In genomic region chr4:132709024-132709423, GRCh38 we compare ENCODE assay signal across 21 cellular contexts.
DNase-seq lines count a peak whose midpoint lies in the region; ATAC-seq, FAIRE-seq and TF ChIP-seq lines count a peak whose summit lies in the region.
"Had no signal": no experiment of that assay in that cellular context is flagged by ENCODE, and none has a peak within 500 bp of the region (broad histone marks: within the 10 kb centered on the region; RNA-seq: fewer than 3 reads in every experiment).

No MANE protein-coding gene starts in this region.

- no peaks in the 10 kb centered on the region for H3K36me3 Mint-ChIP-seq in MCF 10A (ENCODE audit: insufficient read depth, unreplicated experiment)
- no peaks in the 10 kb centered on the region for H3K36me3 Mint-ChIP-seq in activated T-cell treated with anti-CD3 and anti-CD28 coated beads, Interleukin-2, amount 50 U/mL, for 4 hours (ENCODE audit: insufficient read depth)
- H3K36me3 Mint-ChIP-seq: CD14-positive monocyte had no signal

- intact Hi-C loops in MCF 10A (cut with micrococcal nuclease) (no loop called here), breast epithelium (cut with DNase I; ENCODE audit: low total_unique reads) (no loop called here), GM12878 (cut with micrococcal nuclease; ENCODE audit: unreplicated experiment) (no loop called here), adrenal gland (cut with DNase I) (no loop called here)

- no TSS peak for BruUV-seq in MCF 10A (replicated peaks; lab: Mats Ljungman, UMichigan)
- BruUV-seq in GM12878 (replicated peaks; lab: Mats Ljungman, UMichigan), result no TSS peak

- WGBS in GM12878 (ENCODE audit: insufficient coverage, insufficient replicate concordance, low lambda C conversion rate, missing lambda C conversion rate), result 4% methylated on average over 1 of the region's 1 CpG
- 40 to 57% (median 51%) methylated on average over 1 of the region's 1 CpG for WGBS in adrenal gland, 4 donors

- DNase-seq in MCF 10A (ENCODE audit: unreplicated experiment) (peak; percentile 3), breast epithelium (ENCODE audit: low spot score in 2 of 2) (no peak), GM12878 (ENCODE audit: low read depth, low spot score) (no peak), adrenal gland (no peak), brain microvascular endothelial cell (no peak)
- no peak for DNase-seq in stimulated activated CD4-positive, alpha-beta T cell treated with anti-CD3 and anti-CD28 coated beads, Interleukin-2, amount 100 ng/mL, for 48 hours
- DNase-seq in activated T-cell treated with anti-CD3 and anti-CD28 coated beads, Interleukin-2, amount 50 U/mL, for 4 hours, result no peak
- DNase-seq: GOT3, HCEC 1CT, IMR-90, NCI-H1048, NCI-H1436, NCI-H187 treated with DMSO at 0.1 percent for 48 hours, NCI-H2107, NCI-H446 treated with DMSO at 0.1 percent for 48 hours, NCI-H526 treated with DMSO at 0.1 percent for 48 hours, Peyer's patch had no signal

- H4K20me1 ChIP-seq in OCI-LY3 (ENCODE audit: insufficient read depth, low read length) (no peaks in the 10 kb centered on the region), GM12878 (ENCODE audit: control insufficient read depth, insufficient read depth) (no peaks in the 10 kb centered on the region)

- POLR2A ChIA-PET in MCF 10A (lab: Yijun Ruan, JAX) (interaction anchor here (0.6 kb wide), 1 partner anchor 34 kb away, joined by 3 read pairs; no protein-coding TSS in a partner anchor), GM12878 (lab: Charles Lee) (no interaction called here)

- no peak overlapping the region for H3K27ac Mint-ChIP-seq in MCF 10A (ENCODE audit: low read depth, unreplicated experiment)
- H3K27ac Mint-ChIP-seq: B cell, CD14-positive monocyte had no signal

- H3K9me3 ChIP-seq in breast epithelium (no peaks in the 10 kb centered on the region), OCI-LY3 (ENCODE audit: insufficient read depth, low read length) (no peaks in the 10 kb centered on the region), GM12878 (replicated peaks; ENCODE audit: control insufficient read depth, insufficient read depth, low read length) (no peaks in the 10 kb centered on the region), adrenal gland (replicated peaks in 1 of 3) (no peaks in the 10 kb centered on the region)
- H3K9me3 ChIP-seq: Peyer's patch had no signal

- no peaks in the 10 kb centered on the region for H3K9me3 Mint-ChIP-seq in MCF 10A (ENCODE audit: unreplicated experiment)
- H3K9me3 Mint-ChIP-seq in activated T-cell treated with anti-CD3 and anti-CD28 coated beads, Interleukin-2, amount 50 U/mL, for 4 hours, result peaks cover 12% of the 10 kb centered on the region
- H3K9me3 Mint-ChIP-seq: CD14-positive monocyte had no signal

- no peaks in the 10 kb centered on the region for H3K79me2 ChIP-seq in OCI-LY3 (ENCODE audit: low read length)
- no peaks in the 10 kb centered on the region for H3K79me2 ChIP-seq in GM12878 (ENCODE audit: control insufficient read depth, insufficient read depth, low read length)

- CTCF ChIA-PET in MCF 10A (lab: Yijun Ruan, JAX) (no interaction called here), GM12878 (lab: Yijun Ruan, JAX) (no interaction called here)

- FAIRE-seq in GM12878 (lab: Jason Lieb, UNC), result no peak

- TF ChIP-seq RAD21 in GM12878 (IDR thresholded peaks at IDR 0.05; ENCODE audit: insufficient read depth, low read depth, low read length), result no peak

- TF ChIP-seq EP300 in GM12878 (IDR thresholded peaks at IDR 0.05; ENCODE audit: borderline replicate concordance in 1 of 2, control insufficient read depth in 1 of 2, low read depth in 2 of 2, low read length in 2 of 2), result no peak

- RAD21 ChIA-PET in GM12878 (lab: Charles Lee; ENCODE audit: unreplicated experiment), result no interaction called here

- H2AFZ ChIP-seq in OCI-LY3 (ENCODE audit: low read depth, low read length) (0 out of 2 replicates have a peak overlapping the region, but pooled peaks have one; percentile 39), GM12878 (ENCODE audit: control insufficient read depth, low read depth, low read length) (no peak overlapping the region)

- H3K36me3 ChIP-seq in breast epithelium (no peaks in the 10 kb centered on the region), OCI-LY3 (replicated peaks; ENCODE audit: low read depth, low read length) (no peaks in the 10 kb centered on the region), GM12878 (ENCODE audit: control insufficient read depth in 2 of 2, insufficient read depth in 2 of 2, low read length in 1 of 2) (no peaks in the 10 kb centered on the region), adrenal gland (replicated peaks in 1 of 2) (no peaks in the 10 kb centered on the region), brain microvascular endothelial cell (replicated peaks) (no peaks in the 10 kb centered on the region)
- H3K36me3 ChIP-seq: Peyer's patch had no signal

- in situ Hi-C loops in GM12878 (cut with MboI) (no loop called here), brain microvascular endothelial cell (cut with HindIII; ENCODE audit: low pct_ligation_motif_present, low sequenced_read_pairs) (no loop called here)

- no peak overlapping the region for H3K4me2 ChIP-seq in OCI-LY3 (ENCODE audit: low read length)
- H3K4me2 ChIP-seq in GM12878 (ENCODE audit: control insufficient read depth, insufficient read depth), result no peak overlapping the region
- H3K4me2 ChIP-seq: KMS-11 had no signal

- no peak overlapping the region for H3K4me3 Mint-ChIP-seq in MCF 10A (ENCODE audit: unreplicated experiment)
- no peak overlapping the region for H3K4me3 Mint-ChIP-seq in activated T-cell treated with anti-CD3 and anti-CD28 coated beads, Interleukin-2, amount 50 U/mL, for 4 hours
- H3K4me3 Mint-ChIP-seq: B cell, CD14-positive monocyte had no signal

- H3K4me1 Mint-ChIP-seq in MCF 10A (ENCODE audit: insufficient read depth, unreplicated experiment), result peaks cover 6% of the 10 kb centered on the region
- no peaks in the 10 kb centered on the region for H3K4me1 Mint-ChIP-seq in activated T-cell treated with anti-CD3 and anti-CD28 coated beads, Interleukin-2, amount 50 U/mL, for 4 hours (ENCODE audit: low read depth)
- H3K4me1 Mint-ChIP-seq: B cell, CD14-positive monocyte had no signal

- H3K4me1 ChIP-seq in breast epithelium (no peaks in the 10 kb centered on the region), OCI-LY3 (ENCODE audit: low read length) (peaks cover 4% of the 10 kb centered on the region; the same call in 1 of the 2 replicates), GM12878 (ENCODE audit: control insufficient read depth, insufficient read depth, low read length) (no peaks in the 10 kb centered on the region), adrenal gland (replicated peaks in 1 of 2) (no peaks in the 10 kb centered on the region)
- H3K4me1 ChIP-seq: Peyer's patch had no signal

- TF ChIP-seq CTCF in MCF 10A (IDR thresholded peaks at IDR 0.05; ENCODE audit: unreplicated experiment) (no peak), breast epithelium (IDR thresholded peaks at IDR 0.05) (no peak), OCI-LY3 (IDR thresholded peaks at IDR 0.05; ENCODE audit: low read depth, low read length) (no peak), GM12878 (IDR thresholded peaks at IDR 0.05 in 2 of 3, conservative IDR thresholded peaks at IDR 0.05 in 1 of 3; ENCODE audit: control insufficient read depth in 2 of 3, extremely low read depth in 1 of 3, insufficient read depth in 1 of 3, low read depth in 3 of 3, low read length in 3 of 3) (no peak), adrenal gland (IDR thresholded peaks at IDR 0.05) (no peak), brain microvascular endothelial cell (IDR thresholded peaks at IDR 0.05; ENCODE audit: low read depth, low read length, missing control alignments) (no peak)

- H3K27ac ChIP-seq in breast epithelium (no peak overlapping the region), OCI-LY3 (ENCODE audit: low read length) (no peak overlapping the region), GM12878 (ENCODE audit: control insufficient read depth, insufficient read depth) (no peak overlapping the region), adrenal gland (no peak overlapping the region), brain microvascular endothelial cell (no peak overlapping the region)
- H3K27ac ChIP-seq: KMS-11, Peyer's patch had no signal

- TF ChIP-seq POLR2A in breast epithelium (IDR thresholded peaks at IDR 0.05) (no peak), GM12878 (IDR thresholded peaks at IDR 0.05; ENCODE audit: low read depth, low read length) (no peak), adrenal gland (IDR thresholded peaks at IDR 0.05) (no peak)

- H3K4me3 ChIP-seq in breast epithelium (no peak overlapping the region), OCI-LY3 (ENCODE audit: low read length) (no peak overlapping the region), GM12878 (no peak overlapping the region), adrenal gland (no peak overlapping the region), brain microvascular endothelial cell (ENCODE audit: low read depth, low read length) (no peak overlapping the region)
- H3K4me3 ChIP-seq: Peyer's patch had no signal

- SMC1A ChIA-PET in GM12878 (lab: Charles Lee; ENCODE audit: uncharacterized antibody, unreplicated experiment), result no interaction called here

- H3K27me3 Mint-ChIP-seq in MCF 10A (ENCODE audit: insufficient read depth, unreplicated experiment), result no peaks in the 10 kb centered on the region
- H3K27me3 Mint-ChIP-seq in activated T-cell treated with anti-CD3 and anti-CD28 coated beads, Interleukin-2, amount 50 U/mL, for 4 hours (ENCODE audit: low read depth), result no peaks in the 10 kb centered on the region
- H3K27me3 Mint-ChIP-seq: B cell had no signal

- H3K9ac ChIP-seq in OCI-LY3 (ENCODE audit: low read length), result no peak overlapping the region
- H3K9ac ChIP-seq in GM12878 (ENCODE audit: control insufficient read depth, insufficient read depth, low read length), result no peak overlapping the region
- H3K9ac ChIP-seq: KMS-11 had no signal

- peak; percentile 52; the same call in 2 of the 3 replicates for ATAC-seq in GM12878
- no peak for ATAC-seq in activated T-cell treated with anti-CD3 and anti-CD28 coated beads, Interleukin-2, amount 50 U/mL, for 4 hours

- H3K27me3 ChIP-seq in breast epithelium (no peaks in the 10 kb centered on the region), OCI-LY3 (ENCODE audit: low read depth, low read length) (no peaks in the 10 kb centered on the region), GM12878 (replicated peaks in 1 of 2; ENCODE audit: control insufficient read depth in 2 of 2, insufficient read depth in 2 of 2, low read length in 1 of 2) (no peaks in the 10 kb centered on the region), adrenal gland (no peaks in the 10 kb centered on the region), brain microvascular endothelial cell (replicated peaks) (no peaks in the 10 kb centered on the region)
- H3K27me3 ChIP-seq: Peyer's patch had no signal

TF ChIP-seq in GM12878, 131 proteins besides CTCF, POLR2A, EP300 and RAD21 (continues in another document):
- TF ChIP-seq SP1 (IDR thresholded peaks at IDR 0.05; ENCODE audit: low read depth, low read length) (no peak), GATAD2B (conservative IDR thresholded peaks at IDR 0.05; ENCODE audit: low read depth) (no peak), BRCA1 (IDR thresholded peaks at IDR 0.05; ENCODE audit: low read depth, low read length) (no peak)
